In the genomic region with DNA sequence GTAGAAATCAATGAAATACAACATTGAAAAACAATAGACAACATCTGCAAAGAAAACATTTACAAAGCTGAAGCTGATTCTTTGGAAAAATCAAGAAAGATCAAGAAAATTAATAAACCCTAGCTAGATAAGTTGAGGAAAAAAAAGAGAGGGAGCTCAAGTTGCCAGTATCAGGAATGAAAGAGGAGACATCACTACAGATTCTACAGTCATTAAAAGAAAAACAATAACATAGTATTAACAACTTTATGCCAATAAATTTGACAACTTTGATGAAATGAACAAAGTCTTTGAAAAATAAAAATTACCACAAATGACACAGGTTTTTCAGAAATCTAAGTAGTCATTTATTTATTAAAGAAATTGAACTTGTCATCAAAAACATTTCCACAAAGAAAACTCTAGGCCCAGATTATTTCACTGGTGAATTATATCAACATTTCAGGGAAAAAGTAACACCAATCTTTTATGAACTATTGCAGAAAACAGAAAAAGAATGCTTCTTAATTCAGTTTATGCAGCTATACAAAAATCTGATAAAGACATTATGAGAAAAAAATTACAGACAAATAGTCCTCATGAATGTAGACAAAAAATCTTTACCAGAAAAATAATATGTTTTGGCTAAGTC, we compare ENCODE assay signal across 22 cellular contexts. TPM values are rescaled to one million over a fixed set of nuclear protein-coding genes. Genes with fewer than 3 reads are reported as not detected.
DNase-seq lines count a peak whose midpoint lies in the region; ATAC-seq, FAIRE-seq and TF ChIP-seq lines count a peak whose summit lies in the region.
"Had no signal": no experiment of that assay in that cellular context is flagged by ENCODE, and none has a peak within 500 bp of the region (broad histone marks: within the 10 kb centered on the region; RNA-seq: fewer than 3 reads in every experiment).

No MANE protein-coding gene starts in this region.

- H3K27ac ChIP-seq in HEK293 (ENCODE audit: extremely low read depth, low read depth, low read length) (no peak overlapping the region), kidney (ENCODE audit: low read depth in 2 of 2, low read length in 2 of 2) (no peak overlapping the region)

- FAIRE-seq in endometrium (lab: Jason Lieb, UNC) (peak; percentile 8), kidney (lab: Jason Lieb, UNC) (peak; percentile 6)
- FAIRE-seq: GM18507, H54 had no signal

- no peaks in the 10 kb centered on the region for H3K9me3 ChIP-seq in HEK293 (ENCODE audit: control insufficient read depth, insufficient read depth, low read depth, low read length)
- no peaks in the 10 kb centered on the region for H3K9me3 ChIP-seq in kidney (ENCODE audit: control insufficient read depth in 1 of 2, low read length in 2 of 2)
- H3K9me3 ChIP-seq: HAP-1 had no signal

- DNase-seq in kidney (no peak), mucosa of gallbladder (ENCODE audit: low spot score) (no peak), cerebellar cortex (ENCODE audit: low spot score) (no peak)
- DNase-seq: C1 segment of cervical spinal cord; Calu3; CD4-positive, alpha-beta memory T cell; COR-L47; DMS53; DMS79 treated with DMSO at 0.1 percent for 48 hours; GF-D8; GOT3 had no signal

- CTCF ChIA-PET in HEK293 (lab: Yijun Ruan, JAX): interaction anchor here (0.7 to 0.8 kb wide), 3 partner anchors 56 to 84 kb away, joined by 3 to 4 read pairs (median 3); no protein-coding TSS in a partner anchor

- POLR2A ChIA-PET in HEK293 (lab: Yijun Ruan, JAX): no interaction called here

- H3K36me3 ChIP-seq in HEK293 (ENCODE audit: control insufficient read depth in 2 of 2, insufficient read depth in 1 of 2, low read length in 2 of 2) (no peaks in the 10 kb centered on the region), kidney (ENCODE audit: control insufficient read depth in 1 of 2, insufficient read depth in 2 of 2, low read length in 2 of 2) (no peaks in the 10 kb centered on the region)
- H3K36me3 ChIP-seq: HAP-1 had no signal

- intact Hi-C loops in kidney (cut with DNase I): no loop called here

- no peaks in the 10 kb centered on the region; the same call in 1 of the 2 replicates for H3K4me1 ChIP-seq in HEK293 (ENCODE audit: control insufficient read depth, insufficient read depth, low read length)
- H3K4me1 ChIP-seq in kidney (ENCODE audit: control insufficient read depth in 1 of 2, insufficient read depth in 1 of 2, low read depth in 1 of 2, low read length in 2 of 2): peaks cover 12 to 17% of the 10 kb centered on the region in 2 donors
- H3K4me1 ChIP-seq: HAP-1 had no signal

- H3K9ac ChIP-seq in kidney (ENCODE audit: low read length in 2 of 2): no peak overlapping the region

- TF ChIP-seq CTCF in HEK293 (tag by site-specific recombination; IDR thresholded peaks at IDR 0.05): no peak
- TF ChIP-seq CTCF in kidney (IDR thresholded peaks at IDR 0.05; ENCODE audit: borderline replicate concordance, extremely low read depth, insufficient read depth): no peak

- no peak overlapping the region for H3K4me3 ChIP-seq in HEK293 (ENCODE audit: low read depth, low read length)
- no peak overlapping the region for H3K4me3 ChIP-seq in kidney (ENCODE audit: low read length in 2 of 2)
- H3K4me3 ChIP-seq: HAP-1 had no signal

- ATAC-seq in HG02610 (IDR thresholded peaks at IDR 0.05; ENCODE audit: unreplicated experiment): no peak

TF ChIP-seq in HEK293, 187 proteins besides CTCF, POLR2A, EP300 and RAD21:
- TF ChIP-seq SETDB1 (IDR thresholded peaks at IDR 0.05; ENCODE audit: insufficient read length, low read length) (peak; percentile 98), HOXC10 (CRISPR knock-in tag; IDR thresholded peaks at IDR 0.05) (no peak), TRIM28 (IDR thresholded peaks at IDR 0.05; ENCODE audit: borderline replicate concordance, low read length) (0 out of 2 replicates have a peak, but pooled peaks have one; percentile 22)

RNA-seq across cellular contexts. Expression of a gene that starts 39.2 kb away (rescaled TPM):
- total RNA-seq in kidney: 18.5 TPM
- 0.95 TPM for polyA plus RNA-seq in kidney (ENCODE audit: insufficient read depth, low read depth, low replicate concordance)
- total RNA-seq in mucosa of gallbladder: 12.9 TPM
- total RNA-seq: A172, A673, Calu3, Daoy had no signal
- polyA plus RNA-seq: BJ had no signal

RNA-seq across cellular contexts. Expression of a gene that starts 41.5 kb away (rescaled TPM):
- total RNA-seq in kidney: 4.3 TPM
- polyA plus RNA-seq in kidney (ENCODE audit: insufficient read depth, low read depth, low replicate concordance): 4.9 TPM
- total RNA-seq in mucosa of gallbladder: 14.0 TPM
- total RNA-seq: A172; CD4-positive, alpha-beta memory T cell; Daoy; G401 had no signal
- polyA plus RNA-seq: BJ; CD4-positive, alpha-beta memory T cell had no signal
